In the genomic region with DNA sequence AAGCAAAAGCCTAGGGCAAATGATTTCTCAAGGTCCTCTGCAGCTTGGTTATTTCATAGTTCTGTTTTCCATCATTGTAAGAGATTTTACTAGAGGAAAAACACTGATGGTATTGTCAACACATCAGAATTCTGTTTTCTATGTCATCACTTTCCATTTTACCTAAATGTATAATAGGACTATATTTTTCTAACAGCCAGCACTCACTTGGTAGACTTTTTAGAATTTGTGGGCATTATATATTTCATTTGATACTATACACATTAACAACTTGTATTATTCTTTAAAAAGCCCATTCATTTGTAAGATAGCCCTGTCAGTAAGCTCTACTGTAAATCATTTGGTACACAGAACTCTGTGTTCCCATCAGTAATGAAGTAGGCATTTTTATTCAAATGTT, we compare ENCODE assay signal across 1 cellular context.
TF ChIP-seq lines count a peak whose summit lies in the region.

No MANE protein-coding gene starts in this region.

TF ChIP-seq in A549, 52 proteins besides CTCF, POLR2A, EP300 and RAD21 (continued from another document):
- TF ChIP-seq, protein P1, sequence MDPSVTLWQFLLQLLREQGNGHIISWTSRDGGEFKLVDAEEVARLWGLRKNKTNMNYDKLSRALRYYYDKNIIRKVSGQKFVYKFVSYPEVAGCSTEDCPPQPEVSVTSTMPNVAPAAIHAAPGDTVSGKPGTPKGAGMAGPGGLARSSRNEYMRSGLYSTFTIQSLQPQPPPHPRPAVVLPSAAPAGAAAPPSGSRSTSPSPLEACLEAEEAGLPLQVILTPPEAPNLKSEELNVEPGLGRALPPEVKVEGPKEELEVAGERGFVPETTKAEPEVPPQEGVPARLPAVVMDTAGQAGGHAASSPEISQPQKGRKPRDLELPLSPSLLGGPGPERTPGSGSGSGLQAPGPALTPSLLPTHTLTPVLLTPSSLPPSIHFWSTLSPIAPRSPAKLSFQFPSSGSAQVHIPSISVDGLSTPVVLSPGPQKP (IDR thresholded peaks at IDR 0.05; ENCODE audit: low read depth, low read length): no peak
- no peak for TF ChIP-seq ZSCAN20 (CRISPR knock-in tag; IDR thresholded peaks at IDR 0.05)
- TF ChIP-seq, protein P2, sequence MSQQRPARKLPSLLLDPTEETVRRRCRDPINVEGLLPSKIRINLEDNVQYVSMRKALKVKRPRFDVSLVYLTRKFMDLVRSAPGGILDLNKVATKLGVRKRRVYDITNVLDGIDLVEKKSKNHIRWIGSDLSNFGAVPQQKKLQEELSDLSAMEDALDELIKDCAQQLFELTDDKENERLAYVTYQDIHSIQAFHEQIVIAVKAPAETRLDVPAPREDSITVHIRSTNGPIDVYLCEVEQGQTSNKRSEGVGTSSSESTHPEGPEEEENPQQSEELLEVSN (IDR thresholded peaks at IDR 0.05; ENCODE audit: borderline replicate concordance, low read depth): no peak
- TF ChIP-seq RFX5 (IDR thresholded peaks at IDR 0.05): no peak
- no peak for TF ChIP-seq FOXS1 (CRISPR knock-in tag; IDR thresholded peaks at IDR 0.05)
